8 cellular contexts compared by ENCODE assay signal in genomic region chr17:76385892-76386786, GRCh38. TPM values are rescaled to one million over a fixed set of nuclear protein-coding genes. Genes with fewer than 3 reads are reported as not detected.
DNase-seq lines count a peak whose midpoint lies in the region; TF ChIP-seq lines count a peak whose summit lies in the region.

No MANE protein-coding gene starts in this region.

- CTCF ChIA-PET in AG04449 (lab: Yijun Ruan, JAX) = interaction anchor here (0.8 to 32.3 kb wide), 29 partner anchors 10 to 121 kb away, joined by 3 to 851 read pairs (median 6); partner anchors contain the start of genes PRPSAP1 and QRICH2

- POLR2A ChIA-PET in AG04449 (lab: Yijun Ruan, JAX) = interaction anchor here (1.8 to 6.0 kb wide), 3 partner anchors 12 to 34 kb away, joined by 8 to 47 read pairs (median 37); partner anchors contain the start of gene PRPSAP1

- H3K79me2 ChIP-seq in GM23248 (ENCODE audit: insufficient read depth) (peaks cover 47% of the 10 kb centered on the region), mesendoderm (ENCODE audit: control insufficient read depth, insufficient read depth, low read length) (no peaks in the 10 kb centered on the region)

- H3K79me1 ChIP-seq in mesendoderm (ENCODE audit: low read length) = no peaks in the 10 kb centered on the region

- peak overlapping the region; percentile 99 for H3K9ac ChIP-seq in GM23248
- no peak overlapping the region for H3K9ac ChIP-seq in mesendoderm (ENCODE audit: low read length)

- H3K36me3 ChIP-seq in GM23248 (ENCODE audit: low read depth) (peaks cover 9% of the 10 kb centered on the region; the same call in 1 of the 2 replicates), mesendoderm (ENCODE audit: control insufficient read depth, insufficient read depth, low read length) (peaks cover 1% of the 10 kb centered on the region)

- DNase-seq in AG04449 (ENCODE audit: low read depth, low spot score) = no peak
- peak; percentile 92 for DNase-seq in GM23248
- DNase-seq in NCI-H69 (lab: John Stamatoyannopoulos, UW) = peak; percentile 81
- peak; percentile 90 to 91 for DNase-seq in activated CD4-positive, alpha-beta T cell treated with anti-CD3 and anti-CD28 coated beads, Interleukin-2, amount 50 U/mL, for 48 hours
- peak; percentile 93 for DNase-seq in ecto neural progenitor cell (ENCODE audit: low spot score)
- DNase-seq in mesendoderm = peak; percentile 86
- peak; percentile 65 to 68 for DNase-seq in stimulated activated CD8-positive, alpha-beta memory T cell treated with anti-CD3 and anti-CD28 coated beads, Interleukin-4, amount 100 ng/mL, for 1 hour (ENCODE audit: low read depth in 2 of 2, low spot score in 1 of 2)
- no peak for DNase-seq in occipital lobe (lab: John Stamatoyannopoulos, UW)

- H3K9me3 ChIP-seq in GM23248 (ENCODE audit: low read depth) = no peaks in the 10 kb centered on the region

- no peak overlapping the region for H2BK15ac ChIP-seq in mesendoderm (replicated peaks; ENCODE audit: low read depth)

- no peaks in the 10 kb centered on the region for H4K20me1 ChIP-seq in GM23248 (ENCODE audit: insufficient read depth)

- in situ Hi-C loops in GM23248 (cut with MboI) = no loop called here

- peak overlapping the region; percentile 76 for H3K4me3 ChIP-seq in AG04449 (ENCODE audit: low read depth, low read length)
- H3K4me3 ChIP-seq in GM23248 = peak overlapping the region; percentile 83
- no peak overlapping the region for H3K4me3 ChIP-seq in mesendoderm (ENCODE audit: low read length)

- H3K9me2 ChIP-seq in GM23248 (ENCODE audit: insufficient read depth) = no peaks in the 10 kb centered on the region

- H3K27ac ChIP-seq in GM23248 (peak overlapping the region; percentile 96), mesendoderm (ENCODE audit: low read depth, low read length) (no peak overlapping the region)

- H3K4me2 ChIP-seq in GM23248 (ENCODE audit: unreplicated experiment) (peak overlapping the region; percentile 90), mesendoderm (ENCODE audit: low read length) (no peak overlapping the region)

- no peak overlapping the region for H3K18ac ChIP-seq in mesendoderm (ENCODE audit: low read length)

- H3F3A ChIP-seq in GM23248 (ENCODE audit: insufficient read depth) = peaks cover 27% of the 10 kb centered on the region

- no peak overlapping the region for H2AK5ac ChIP-seq in mesendoderm (ENCODE audit: low read length)

- H2BK5ac ChIP-seq in mesendoderm (ENCODE audit: low read length) = no peak overlapping the region

- no peak overlapping the region for H3K4ac ChIP-seq in mesendoderm (ENCODE audit: low read depth, low read length)

- H2AFZ ChIP-seq in GM23248 = no peak overlapping the region

- H3K23ac ChIP-seq in mesendoderm (ENCODE audit: low read length) = no peak overlapping the region

- WGBS in GM23248 (ENCODE audit: low coverage in 1 of 2, low lambda C conversion rate in 2 of 2, missing lambda C conversion rate in 2 of 2), 2 experiments = 14 to 18% methylated on average over 49 to 51 of the region's 52 CpGs
- WGBS in mesendoderm (ENCODE audit: extremely low coverage, insufficient coverage, low lambda C conversion rate) = no CpG with 5 or more reads among the region's 52 CpGs

- no peak overlapping the region for H3K56ac ChIP-seq in mesendoderm (ENCODE audit: low read length)

- no peak overlapping the region for H4K8ac ChIP-seq in mesendoderm (ENCODE audit: low read depth, low read length)

- H3K4me1 ChIP-seq in GM23248 (ENCODE audit: insufficient read depth) (peaks cover 22% of the 10 kb centered on the region), mesendoderm (ENCODE audit: control insufficient read depth, low read depth, low read length) (no peaks in the 10 kb centered on the region)

- no peak overlapping the region for H4K5ac ChIP-seq in mesendoderm (ENCODE audit: low read length)

- TF ChIP-seq CTCF in AG04449 (IDR thresholded peaks at IDR 0.05; ENCODE audit: insufficient read depth, low read length, missing control alignments) = peak; percentile 89

- H3K27me3 ChIP-seq in GM23248 (replicated peaks; ENCODE audit: insufficient read depth) = no peaks in the 10 kb centered on the region
- peaks cover 11% of the 10 kb centered on the region for H3K27me3 ChIP-seq in mesendoderm (ENCODE audit: insufficient read depth, low read length, poor library complexity)

- no peak overlapping the region for H2BK120ac ChIP-seq in mesendoderm (ENCODE audit: low read depth, low read length)

RNA-seq across cellular contexts. Expression of gene SPHK1, which starts 1.7 kb away (rescaled TPM):
- total RNA-seq in GM23248 (2014; rRNA removed; shearing (Covaris generic)) = 112 and 113 TPM in 2 replicates
- polyA plus RNA-seq in GM23248 (2016; fragmentation: Nextera tagmentation; extraction: Ambion mirVana) = 69.2 and 72.3 TPM in 2 replicates
- 0.44 TPM for polyA plus RNA-seq in mesendoderm (2013, experiment 1 of 2)
- 0.35 TPM for polyA plus RNA-seq in mesendoderm (2013, experiment 2 of 2)
- total RNA-seq in occipital lobe = 0.78 TPM

RNA-seq across cellular contexts. Expression of gene PRPSAP1, which starts 32.4 kb away (rescaled TPM):
- 44.5 and 53.2 TPM in 2 replicates for total RNA-seq in GM23248 (2014; rRNA removed; shearing (Covaris generic))
- 55.1 and 56.5 TPM in 2 replicates for polyA plus RNA-seq in GM23248 (2016; fragmentation: Nextera tagmentation; extraction: Ambion mirVana)
- polyA plus RNA-seq in mesendoderm (2013, experiment 1 of 2) = 23.1 TPM
- 22.2 TPM for polyA plus RNA-seq in mesendoderm (2013, experiment 2 of 2)
- 44.6 TPM for total RNA-seq in occipital lobe

Comparison
In these comparisons a context has a peak if more than half of its experiments do, and no peak if none do; other contexts are left out.
1. DNase-seq: peak in GM23248 (single experiment), NCI-H69 (single experiment), activated CD4-positive, alpha-beta T cell treated with anti-CD3 and anti-CD28 coated beads, Interleukin-2, amount 50 U/mL, for 48 hours (2 of 2), ecto neural progenitor cell (single experiment), mesendoderm (single experiment) and stimulated activated CD8-positive, alpha-beta memory T cell treated with anti-CD3 and anti-CD28 coated beads, Interleukin-4, amount 100 ng/mL, for 1 hour (2 of 2); none in AG04449 (single experiment) and occipital lobe (single experiment).
2. RNA of gene SPHK1, which starts 1.7 kb away (total RNA-seq): 112 to 113 TPM in GM23248; 0.78 TPM in occipital lobe (single experiment); every median in the first group is over 10 times any median in the second.